Comparison of ENCODE assay signal across 8 cellular contexts in the genomic region with DNA sequence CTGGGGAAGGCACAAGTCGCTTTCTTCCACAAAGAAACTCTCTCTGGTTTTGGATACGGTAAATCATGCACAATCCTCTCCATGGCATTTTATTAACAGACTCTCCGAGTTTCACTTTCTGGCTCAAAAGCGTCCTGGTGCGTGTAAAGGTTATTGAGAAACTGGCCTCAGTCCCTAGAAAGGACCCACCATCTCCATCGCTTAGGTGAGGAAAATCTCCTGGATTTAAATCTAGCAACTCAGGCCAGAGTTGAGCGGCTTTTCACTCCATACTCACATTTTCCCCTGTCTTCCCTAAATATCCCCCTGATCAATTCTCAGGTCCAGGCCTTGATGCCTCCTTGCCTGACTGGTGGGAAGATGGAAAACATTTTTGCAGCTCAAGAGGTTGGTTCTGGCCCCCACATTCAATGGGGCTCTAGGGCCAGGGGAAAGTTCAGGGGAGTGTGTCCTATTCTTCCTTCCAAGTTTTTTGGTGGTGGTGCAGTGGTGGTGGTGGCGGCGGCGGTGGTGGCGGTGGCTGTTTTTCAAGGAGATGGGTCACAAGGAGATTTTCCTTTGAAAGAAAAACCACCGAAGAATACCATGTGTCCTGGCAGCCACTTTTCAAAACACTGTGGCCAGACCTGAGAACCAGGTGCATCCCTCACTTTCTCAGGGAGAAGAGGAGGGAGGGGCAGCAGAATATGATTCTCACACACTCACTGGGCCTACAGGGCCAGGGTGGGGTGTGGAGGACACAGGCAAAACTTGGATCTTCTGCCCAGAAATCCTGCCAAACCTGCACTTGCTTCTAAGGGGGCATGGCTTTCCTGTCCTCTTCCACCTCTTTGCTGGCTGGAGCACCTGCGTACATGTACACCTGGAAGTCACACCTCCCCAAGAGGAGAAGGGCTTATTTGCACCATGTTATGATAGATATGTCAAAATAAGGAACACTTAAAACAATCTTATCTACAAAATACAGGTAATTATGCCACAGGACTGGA. TPM values are rescaled to one million over a fixed set of nuclear protein-coding genes. Genes with fewer than 3 reads are reported as not detected.
DNase-seq lines count a peak whose midpoint lies in the region; ATAC-seq, FAIRE-seq and TF ChIP-seq lines count a peak whose summit lies in the region.

No MANE protein-coding gene starts in this region.

- no peaks in the 10 kb centered on the region for H3K36me3 ChIP-seq in effector memory CD4-positive, alpha-beta T cell (ENCODE audit: control insufficient read depth, insufficient read depth, low read length)
- H3K36me3 ChIP-seq in pancreas, result no peaks in the 10 kb centered on the region

- intact Hi-C loops in pancreas (cut with DNase I), result no loop called here

- H3K27me3 ChIP-seq in effector memory CD4-positive, alpha-beta T cell (replicated peaks; ENCODE audit: control insufficient read depth, insufficient read depth, low read length, poor library complexity, severe bottlenecking), result no peaks in the 10 kb centered on the region
- H3K27me3 ChIP-seq in pancreas, result no peaks in the 10 kb centered on the region

- H3K27ac ChIP-seq in effector memory CD4-positive, alpha-beta T cell (ENCODE audit: insufficient read depth, low read length, poor library complexity, severe bottlenecking), result peak overlapping the region; percentile 93
- H3K27ac ChIP-seq in pancreas, result peak overlapping the region; percentile 97 to 99 (median 98)

- FAIRE-seq in GM12892 (lab: Jason Lieb, UNC) (peak; percentile 81), pancreas (lab: Jason Lieb, UNC) (no peak)

- peak overlapping the region; percentile 69 for H3K4me3 ChIP-seq in LNCaP clone FGC (ENCODE audit: low read depth, low read length)
- peak overlapping the region; percentile 74 for H3K4me3 ChIP-seq in effector memory CD4-positive, alpha-beta T cell (ENCODE audit: insufficient read depth, low read depth, low read length, poor library complexity, severe bottlenecking)
- H3K4me3 ChIP-seq in pancreas, result peak overlapping the region in 2 of 4 donors; percentile 58 to 83

- TF ChIP-seq POLR2A in GM12892 (IDR thresholded peaks at IDR 0.05; ENCODE audit: low read depth, low read length), result no peak

- 50 to 55% methylated on average over 13 of the region's 13 CpGs for WGBS in pancreas, 2 donors

- no peak for DNase-seq in GM12892 (ENCODE audit: insufficient read length)
- DNase-seq in LNCaP clone FGC (ENCODE audit: low read depth), result no peak
- no peak for DNase-seq in effector memory CD4-positive, alpha-beta T cell
- peak in 1 of 6 donors; percentile 15 for DNase-seq in pancreas
- DNase-seq in stimulated activated CD4-positive, alpha-beta T cell treated with anti-CD3 and anti-CD28 coated beads, Interleukin-12 subunit alpha, Interleukin-12 subunit beta, amount 100 ng/mL, for 4 hours, result no peak
- DNase-seq in stimulated activated naive CD4-positive, alpha-beta T cell treated with Interleukin-2 at 50 U/mL for 16 hours (lab: John Stamatoyannopoulos, UW), result no peak
- DNase-seq in activated effector memory CD4-positive, alpha-beta T cell treated with anti-CD3 and anti-CD28 coated beads, Interleukin-2, amount 50 U/mL, for 16 hours, result no peak

- H3K4me1 ChIP-seq in effector memory CD4-positive, alpha-beta T cell (ENCODE audit: control insufficient read depth, insufficient read depth, low read length, poor library complexity, severe bottlenecking), result peaks cover 59% of the 10 kb centered on the region
- H3K4me1 ChIP-seq in pancreas, result peaks cover 54 to 74% (median 66%) of the 10 kb centered on the region in 3 donors

- no peak for TF ChIP-seq CTCF in LNCaP clone FGC (IDR thresholded peaks at IDR 0.05; ENCODE audit: control insufficient read depth, extremely low read depth, insufficient read depth)
- TF ChIP-seq CTCF in pancreas (IDR thresholded peaks at IDR 0.05), result no peak

- no peaks in the 10 kb centered on the region for H3K9me3 ChIP-seq in effector memory CD4-positive, alpha-beta T cell (ENCODE audit: control insufficient read depth, low read length)
- no peaks in the 10 kb centered on the region for H3K9me3 ChIP-seq in pancreas

- ATAC-seq in pancreas, result no peak
- no peak for ATAC-seq in GM21619 (IDR thresholded peaks at IDR 0.05; ENCODE audit: unreplicated experiment)

RNA-seq across cellular contexts. Expression of gene PNMA1, which starts 46.7 kb away (rescaled TPM):
- 13.3 TPM for polyA plus RNA-seq in GM12892 (2012; ENCODE audit: missing spikeins)
- total RNA-seq in pancreas, result 10 to 100 TPM in 2 of 6 donors, 1 to 10 TPM in 4; 2.8 to 11.7 (median 6.5) TPM
- polyA plus RNA-seq in pancreas, result 10 to 100 TPM in 1 of 2 donors, 1 to 10 TPM in 1; 6.2 to 25.4 TPM
